8 cellular contexts compared by ENCODE assay signal in genomic region chr3:160413613-160414248, GRCh38. TPM values are rescaled to one million over a fixed set of nuclear protein-coding genes. Genes with fewer than 3 reads are reported as not detected.
DNase-seq lines count a peak whose midpoint lies in the region; ATAC-seq and TF ChIP-seq lines count a peak whose summit lies in the region.

No MANE protein-coding gene starts in this region.

- peaks cover 91% of the 10 kb centered on the region for H3K36me3 ChIP-seq in Loucy (ENCODE audit: insufficient read depth, low read length)
- peaks cover 4 to 54% (median 16%) of the 10 kb centered on the region in 4 donors for H3K36me3 ChIP-seq in upper lobe of left lung

- no peak overlapping the region for H3K4me3 Mint-ChIP-seq in activated T-helper 1 cell treated with anti-CD3 and anti-CD28 coated beads, Interleukin-12 subunit alpha, Interleukin-12 subunit beta, Interleukin-2, Interleukin-4 antibody, amounts not matched to agents 30 ng/mL and 10 ng/mL and 1 ng/mL, durations not matched to agents 14 hours and 24 hours and 36 hours

- intact Hi-C loops in activated T-helper 1 cell treated with anti-CD3 and anti-CD28 coated beads, Interleukin-12 subunit alpha, Interleukin-12 subunit beta, Interleukin-2, Interleukin-4 antibody, amounts not matched to agents 30 ng/mL and 10 ng/mL and 1 ng/mL, durations not matched to agents 14 hours and 24 hours and 36 hours (cut with micrococcal nuclease): loop anchor here (1.0 kb wide), 5 partner anchors 14 to 529 kb away; partner anchors contain the start of genes IFT80, IL12A and SMC4

- TF ChIP-seq EP300 in upper lobe of left lung (IDR thresholded peaks at IDR 0.05): no peak

- no peak overlapping the region for H3K9ac ChIP-seq in Loucy (ENCODE audit: low read depth, low read length, poor library complexity, severe bottlenecking)

- H3K4me3 ChIP-seq in Loucy (ENCODE audit: low read length, poor library complexity, severe bottlenecking): no peak overlapping the region
- no peak overlapping the region for H3K4me3 ChIP-seq in upper lobe of left lung

- H3K4me1 Mint-ChIP-seq in activated T-helper 1 cell treated with anti-CD3 and anti-CD28 coated beads, Interleukin-12 subunit alpha, Interleukin-12 subunit beta, Interleukin-2, Interleukin-4 antibody, amounts not matched to agents 30 ng/mL and 10 ng/mL and 1 ng/mL, durations not matched to agents 14 hours and 24 hours and 36 hours (ENCODE audit: low read depth): peaks cover 49% of the 10 kb centered on the region

- no peak overlapping the region for H3K4me2 ChIP-seq in Loucy (ENCODE audit: low read depth, low read length, poor library complexity, severe bottlenecking)

- H3K27me3 ChIP-seq in Loucy (ENCODE audit: insufficient read depth, low read length, poor library complexity, severe bottlenecking) (no peaks in the 10 kb centered on the region), upper lobe of left lung (no peaks in the 10 kb centered on the region)

- H3K9me3 ChIP-seq in Loucy (ENCODE audit: insufficient read depth, low read depth, low read length): no peaks in the 10 kb centered on the region
- H3K9me3 ChIP-seq in upper lobe of left lung: no peaks in the 10 kb centered on the region

- no peak overlapping the region for H3K27ac Mint-ChIP-seq in activated T-helper 1 cell treated with anti-CD3 and anti-CD28 coated beads, Interleukin-12 subunit alpha, Interleukin-12 subunit beta, Interleukin-2, Interleukin-4 antibody, amounts not matched to agents 30 ng/mL and 10 ng/mL and 1 ng/mL, durations not matched to agents 14 hours and 24 hours and 36 hours

- no peaks in the 10 kb centered on the region for H3K27me3 Mint-ChIP-seq in activated T-helper 1 cell treated with anti-CD3 and anti-CD28 coated beads, Interleukin-12 subunit alpha, Interleukin-12 subunit beta, Interleukin-2, Interleukin-4 antibody, amounts not matched to agents 30 ng/mL and 10 ng/mL and 1 ng/mL, durations not matched to agents 14 hours and 24 hours and 36 hours (ENCODE audit: insufficient read depth)

- 41% methylated on average over 3 of the region's 3 CpGs for WGBS in upper lobe of left lung, 2 donors

- peaks cover 4% of the 10 kb centered on the region; the same call in 1 of the 2 replicates for H3F3A ChIP-seq in Loucy (ENCODE audit: low read depth)

- ATAC-seq in GM21526 (IDR thresholded peaks at IDR 0.05; ENCODE audit: low FRiP score, unreplicated experiment) (peak; percentile 80), omental fat pad (ENCODE audit: low FRiP score) (no peak), upper lobe of left lung (ENCODE audit: low FRiP score in 2 of 2) (peak; percentile 74 to 90)

- TF ChIP-seq CTCF in Loucy (conservative IDR thresholded peaks at IDR 0.05; ENCODE audit: low read length) (peak; percentile 87), omental fat pad (IDR thresholded peaks at IDR 0.05) (peak in 2 of 3 donors; percentile 13 to 50), upper lobe of left lung (IDR thresholded peaks at IDR 0.05) (peak; percentile 53 to 87 (median 70))

- H3K4me1 ChIP-seq in Loucy (ENCODE audit: insufficient read depth, low read length, poor library complexity, severe bottlenecking): peaks cover 7% of the 10 kb centered on the region
- H3K4me1 ChIP-seq in upper lobe of left lung: no peaks in the 10 kb centered on the region

- peaks cover 89% of the 10 kb centered on the region for H3K79me2 ChIP-seq in Loucy (ENCODE audit: insufficient read depth, low read length)

- peaks cover 47% of the 10 kb centered on the region for H3K36me3 Mint-ChIP-seq in activated T-helper 1 cell treated with anti-CD3 and anti-CD28 coated beads, Interleukin-12 subunit alpha, Interleukin-12 subunit beta, Interleukin-2, Interleukin-4 antibody, amounts not matched to agents 30 ng/mL and 10 ng/mL and 1 ng/mL, durations not matched to agents 14 hours and 24 hours and 36 hours (ENCODE audit: low read depth)

- peaks cover 83% of the 10 kb centered on the region for H4K20me1 ChIP-seq in Loucy (ENCODE audit: insufficient read depth, low read length, poor library complexity, severe bottlenecking)

- TF ChIP-seq POLR2A in upper lobe of left lung (IDR thresholded peaks at IDR 0.05): no peak

- no peak overlapping the region for H3K27ac ChIP-seq in upper lobe of left lung

- peak; percentile 66 for DNase-seq in D341Med (ENCODE audit: low spot score)
- DNase-seq in RPMI8226: peak; percentile 80
- peak; percentile 58 for DNase-seq in activated T-helper 1 cell treated with anti-CD3 and anti-CD28 coated beads, Interleukin-12 subunit alpha, Interleukin-12 subunit beta, Interleukin-2, Interleukin-4 antibody, amounts not matched to agents 30 ng/mL and 10 ng/mL and 1 ng/mL, durations not matched to agents 14 hours and 24 hours and 36 hours (ENCODE audit: low spot score)
- peak; percentile 83 for DNase-seq in fibroblast of the conjunctiva (ENCODE audit: low read depth)
- no peak for DNase-seq in omental fat pad (ENCODE audit: low spot score)
- peak in 1 of 2 donors; percentile 50 for DNase-seq in upper lobe of left lung

- no peaks in the 10 kb centered on the region for H3K9me2 ChIP-seq in Loucy (replicated peaks; ENCODE audit: low read depth, low read length)

- H2AFZ ChIP-seq in Loucy (ENCODE audit: low read length): no peak overlapping the region

- H3K9me3 Mint-ChIP-seq in activated T-helper 1 cell treated with anti-CD3 and anti-CD28 coated beads, Interleukin-12 subunit alpha, Interleukin-12 subunit beta, Interleukin-2, Interleukin-4 antibody, amounts not matched to agents 30 ng/mL and 10 ng/mL and 1 ng/mL, durations not matched to agents 14 hours and 24 hours and 36 hours: no peaks in the 10 kb centered on the region

RNA-seq across cellular contexts. Expression of gene SMC4, which starts 14.3 kb away (rescaled TPM):
- total RNA-seq in activated T-helper 1 cell treated with anti-CD3 and anti-CD28 coated beads, Interleukin-12 subunit alpha, Interleukin-12 subunit beta, Interleukin-2, Interleukin-4 antibody, amounts not matched to agents 30 ng/mL and 10 ng/mL and 1 ng/mL, durations not matched to agents 14 hours and 24 hours and 36 hours: 163 and 164 TPM in 2 replicates
- total RNA-seq in omental fat pad (10 to 100 TPM; 12.7 to 33.1 (median 16.7) TPM), upper lobe of left lung (100 to 1,000 TPM in 1 of 6 donors, 10 to 100 TPM in 5; 35.6 to 107 (median 65.5) TPM)

RNA-seq across cellular contexts. Expression of gene IFT80, which starts 14.7 kb away (rescaled TPM):
- total RNA-seq in activated T-helper 1 cell treated with anti-CD3 and anti-CD28 coated beads, Interleukin-12 subunit alpha, Interleukin-12 subunit beta, Interleukin-2, Interleukin-4 antibody, amounts not matched to agents 30 ng/mL and 10 ng/mL and 1 ng/mL, durations not matched to agents 14 hours and 24 hours and 36 hours: 14.0 and 14.8 TPM in 2 replicates
- total RNA-seq in omental fat pad (10 to 100 TPM; 13.9 to 34.5 (median 19.9) TPM), upper lobe of left lung (10 to 100 TPM; 12.1 to 68.1 (median 28.4) TPM)

RNA-seq across cellular contexts. Expression of gene TRIM59, which starts 35.9 kb away (rescaled TPM):
- 33.1 and 33.2 TPM in 2 replicates for total RNA-seq in activated T-helper 1 cell treated with anti-CD3 and anti-CD28 coated beads, Interleukin-12 subunit alpha, Interleukin-12 subunit beta, Interleukin-2, Interleukin-4 antibody, amounts not matched to agents 30 ng/mL and 10 ng/mL and 1 ng/mL, durations not matched to agents 14 hours and 24 hours and 36 hours
- total RNA-seq in omental fat pad (1 to 10 TPM in 3 of 4 donors, under 1 TPM in 1; 0.32 to 1.6 (median 1.4) TPM), upper lobe of left lung (1 to 10 TPM; 1.6 to 7.1 (median 3.5) TPM)

Comparison
In these comparisons a context has a peak if more than half of its experiments do, and no peak if none do; other contexts are left out.
1. CTCF ChIP-seq: peak in every context shown above with its lines; median percentile 87 in Loucy; 70 in upper lobe of left lung; 32 in omental fat pad.